Comparison of ENCODE assay signal across 1 cellular context in genomic region chr14:28661171-28661772, GRCh38.
TF ChIP-seq lines count a peak whose summit lies in the region.

No MANE protein-coding gene starts in this region.

TF ChIP-seq in H1, 55 proteins besides CTCF, POLR2A, EP300 and RAD21:
- TF ChIP-seq JUN (IDR thresholded peaks at IDR 0.05; ENCODE audit: low read depth, low read length) (peak; percentile 91), CHD1 (IDR thresholded peaks at IDR 0.05; ENCODE audit: low read depth, low read length) (no peak), SP2 (IDR thresholded peaks at IDR 0.05; ENCODE audit: low read length) (no peak), NANOG (IDR thresholded peaks at IDR 0.05; ENCODE audit: insufficient read depth, low read depth, low read length, poor library complexity, severe bottlenecking) (no peak), SIX5 (IDR thresholded peaks at IDR 0.05; ENCODE audit: low read depth, low read length) (no peak), RBBP5 (IDR thresholded peaks at IDR 0.05; ENCODE audit: borderline replicate concordance, low read depth, low read length) (peak; percentile 73; the same call in 1 of the 2 replicates), USF2 (IDR thresholded peaks at IDR 0.05; ENCODE audit: low read length) (no peak), SP1 (IDR thresholded peaks at IDR 0.05; ENCODE audit: low read depth, low read length) (peak; percentile 50; the same call in 1 of the 2 replicates), TAF1 (IDR thresholded peaks at IDR 0.05; ENCODE audit: low read depth, low read length) (peak; percentile 45; the same call in 1 of the 2 replicates), HDAC6 (IDR thresholded peaks at IDR 0.05; ENCODE audit: low read depth, low read length) (no peak), JUND (IDR thresholded peaks at IDR 0.05; ENCODE audit: low read length) (peak; percentile 94), SP4 (IDR thresholded peaks at IDR 0.05; ENCODE audit: low read length) (no peak), BCL11A (IDR thresholded peaks at IDR 0.05; ENCODE audit: low read depth in 2 of 2, low read length in 2 of 2) (peak; percentile 18 to 46), ASH2L (IDR thresholded peaks at IDR 0.05; ENCODE audit: low read length) (no peak), ATF2 (IDR thresholded peaks at IDR 0.05; ENCODE audit: low read length) (0 out of 2 replicates have a peak, but pooled peaks have one; percentile 55), POU5F1 (IDR thresholded peaks at IDR 0.05; ENCODE audit: low read depth, low read length) (0 out of 2 replicates have a peak, but pooled peaks have one; percentile 1)
